14 cellular contexts compared by ENCODE assay signal in genomic region chr6:44339763-44340625, GRCh38. TPM values are rescaled to one million over a fixed set of nuclear protein-coding genes. Genes with fewer than 3 reads are reported as not detected.
DNase-seq lines count a peak whose midpoint lies in the region; ATAC-seq, FAIRE-seq and TF ChIP-seq lines count a peak whose summit lies in the region.
"Had no signal": no experiment of that assay in that cellular context is flagged by ENCODE, and none has a peak within 500 bp of the region (broad histone marks: within the 10 kb centered on the region; RNA-seq: fewer than 3 reads in every experiment).

No MANE protein-coding gene starts in this region.

- H3K4me2 ChIP-seq in A549 (no peak overlapping the region), neural progenitor cell (no peak overlapping the region)

- H3K36me3 ChIP-seq in neural progenitor cell (no peaks in the 10 kb centered on the region), sigmoid colon (no peaks in the 10 kb centered on the region)

- ATAC-seq in A549 (peak; percentile 51 to 62; a peak in 3 of 6 replicates), GM21717 (IDR thresholded peaks at IDR 0.05; ENCODE audit: unreplicated experiment) (no peak)

- no peak overlapping the region for H3K27ac ChIP-seq in A549
- peak overlapping the region; percentile 7; the same call in 1 of the 2 replicates for H3K27ac ChIP-seq in VCaP
- H3K27ac ChIP-seq in neural progenitor cell: no peak overlapping the region
- no peak overlapping the region for H3K27ac ChIP-seq in sigmoid colon

- POLR2A ChIA-PET in A549 (lab: Yijun Ruan, JAX): no interaction called here

- no peak for TF ChIP-seq EP300 in A549 (IDR thresholded peaks at IDR 0.05)
- no peak for TF ChIP-seq EP300 in sigmoid colon (IDR thresholded peaks at IDR 0.05)

- H3K9ac ChIP-seq in neural progenitor cell: no peak overlapping the region

- H3K79me2 ChIP-seq in neural progenitor cell (ENCODE audit: low read depth): no peaks in the 10 kb centered on the region

- no peaks in the 10 kb centered on the region for H3K36me3 Mint-ChIP-seq in neural progenitor cell
- H3K36me3 Mint-ChIP-seq: CD4-positive, alpha-beta memory T cell had no signal

- no peak overlapping the region for H3K27ac Mint-ChIP-seq in neural progenitor cell
- H3K27ac Mint-ChIP-seq: CD4-positive, alpha-beta memory T cell had no signal

- H3K4me1 Mint-ChIP-seq in neural progenitor cell: peaks cover 15% of the 10 kb centered on the region
- H3K4me1 Mint-ChIP-seq: CD4-positive, alpha-beta memory T cell had no signal

- H4K20me1 ChIP-seq in neural progenitor cell (ENCODE audit: low read depth): no peaks in the 10 kb centered on the region

- 24% methylated on average over 4 of the region's 7 CpGs for WGBS in A549 (ENCODE audit: missing lambda C conversion rate)
- WGBS in sigmoid colon, 2 donors: 71 to 78% methylated on average over 7 of the region's 7 CpGs

- no peaks in the 10 kb centered on the region for H3K27me3 Mint-ChIP-seq in neural progenitor cell (ENCODE audit: insufficient read depth, low read depth)

- H3K4me3 ChIP-seq in A549 (no peak overlapping the region), neural progenitor cell (no peak overlapping the region), sigmoid colon (no peak overlapping the region)

- H3F3A ChIP-seq in neural progenitor cell (ENCODE audit: low read depth): peaks cover 9% of the 10 kb centered on the region

- no peak for TF ChIP-seq RAD21 in A549 (conservative IDR thresholded peaks at IDR 0.05 in 1 of 2, IDR thresholded peaks at IDR 0.05 in 1 of 2)

- H3K27me3 ChIP-seq in neural progenitor cell (peaks cover 28% of the 10 kb centered on the region), sigmoid colon (peaks cover 6 to 23% (median 14%) of the 10 kb centered on the region in 3 donors)

- H3K9me3 Mint-ChIP-seq in neural progenitor cell: no peaks in the 10 kb centered on the region
- H3K9me3 Mint-ChIP-seq: CD4-positive, alpha-beta memory T cell had no signal

- no peak for FAIRE-seq in A549 (lab: Jason Lieb, UNC)

- H3K4me1 ChIP-seq in A549 (no peaks in the 10 kb centered on the region), neural progenitor cell (peaks cover 4% of the 10 kb centered on the region), sigmoid colon (peaks cover 0 to 7% (median 3%) of the 10 kb centered on the region in 4 donors)

- no peak overlapping the region for H3K4me3 Mint-ChIP-seq in neural progenitor cell
- H3K4me3 Mint-ChIP-seq: CD4-positive, alpha-beta memory T cell had no signal

- intact Hi-C loops in sigmoid colon (cut with DNase I): loop anchor here (5.0 to 10.0 kb wide), 2 partner anchors 168 to 245 kb away; no protein-coding TSS in a partner anchor

- no peak for TF ChIP-seq CTCF in A549 (IDR thresholded peaks at IDR 0.05)
- TF ChIP-seq CTCF in VCaP (conservative IDR thresholded peaks at IDR 0.05): no peak
- TF ChIP-seq CTCF in neural progenitor cell (IDR thresholded peaks at IDR 0.05): no peak
- no peak for TF ChIP-seq CTCF in sigmoid colon (IDR thresholded peaks at IDR 0.05)

- peak in 1 of 2 experiments; percentile 22 for DNase-seq in A549 (ENCODE audit: low read depth in 1 of 2, low spot score in 1 of 2)
- peak; percentile 88 for DNase-seq in ELR (ENCODE audit: low read depth)
- peak; percentile 79 for DNase-seq in iris pigment epithelial cell (ENCODE audit: low read depth)
- no peak for DNase-seq in neural progenitor cell (ENCODE audit: low spot score)
- DNase-seq in effector CD8-positive, alpha-beta T cell (lab: John Stamatoyannopoulos, UW): no peak
- DNase-seq in sigmoid colon: no peak
- DNase-seq: CD4-positive, alpha-beta memory T cell; NCI-H1048; NCI-H446; substantia nigra had no signal

- H2AFZ ChIP-seq in neural progenitor cell (replicated peaks): no peak overlapping the region

- H3K9me3 ChIP-seq in A549 (no peaks in the 10 kb centered on the region), neural progenitor cell (ENCODE audit: low read depth) (no peaks in the 10 kb centered on the region), sigmoid colon (no peaks in the 10 kb centered on the region)

- no peak for TF ChIP-seq POLR2A in A549 (IDR thresholded peaks at IDR 0.05; ENCODE audit: low read length)
- no peak for TF ChIP-seq POLR2A in sigmoid colon (IDR thresholded peaks at IDR 0.05)

- CTCF ChIA-PET in A549 (lab: Yijun Ruan, JAX): interaction anchor here (0.6 to 7.2 kb wide), 19 partner anchors 9 to 240 kb away, joined by 3 to 181 read pairs (median 5); partner anchors contain the start of genes AARS2, NFKBIE and TMEM151B

TF ChIP-seq in A549, 52 proteins besides CTCF, POLR2A, EP300 and RAD21 (continues in another document):
- TF ChIP-seq BHLHE40 (IDR thresholded peaks at IDR 0.05; ENCODE audit: low read depth, low read length) (no peak), PHF8 (IDR thresholded peaks at IDR 0.05; ENCODE audit: borderline replicate concordance, low read depth) (no peak), ESRRA (IDR thresholded peaks at IDR 0.05; ENCODE audit: borderline replicate concordance, low read length) (no peak), E2F6 (IDR thresholded peaks at IDR 0.05; ENCODE audit: borderline replicate concordance, low read depth) (no peak), ELK1 (IDR thresholded peaks at IDR 0.05; ENCODE audit: low read depth, low read length) (no peak), FOSL2 (IDR thresholded peaks at IDR 0.05) (no peak), FOSL2 (CRISPR knock-in tag; IDR thresholded peaks at IDR 0.05) (no peak), USF2 (IDR thresholded peaks at IDR 0.05) (no peak), ZSCAN20 (CRISPR knock-in tag; IDR thresholded peaks at IDR 0.05) (no peak), KDM1A (IDR thresholded peaks at IDR 0.05; ENCODE audit: low read depth) (no peak)

RNA-seq across cellular contexts. Expression of gene SPATS1, which starts 2.5 kb away (rescaled TPM):
- polyA plus RNA-seq in A549 (2011; rRNA removed): not detected in 2 replicates
- polyA plus RNA-seq in A549 (2012; cell fraction: cytosol; rRNA removed): not detected in 2 replicates
- polyA plus RNA-seq in A549 (2012; cell fraction: nucleus; rRNA removed): not detected in 2 replicates
- not detected in 3 replicates for polyA plus RNA-seq in A549 (2017; fragmentation: RNase III; extraction: RNeasy Plus Mini Kit Qiagen cat#74134 plus additional on column Dnase treatment)
- polyA minus RNA-seq in A549 (2011; rRNA and poly(A)+ RNA removed): not detected in 2 replicates
- 0.25 TPM in 1 of 2 replicates, not detected in the other for total RNA-seq in neural progenitor cell (ENCODE audit: low replicate concordance)
- total RNA-seq in sigmoid colon: not detected
- polyA plus RNA-seq in sigmoid colon: not detected
- total RNA-seq: CD4-positive, alpha-beta memory T cell; mononuclear cell; posterior vena cava had no signal
- polyA plus RNA-seq: CD4-positive, alpha-beta memory T cell had no signal

RNA-seq across cellular contexts. Expression of gene AARS2, which starts 26.8 kb away (rescaled TPM):
- 4.0 and 4.3 TPM in 2 replicates for polyA plus RNA-seq in A549 (2011; rRNA removed)
- polyA plus RNA-seq in A549 (2012; cell fraction: cytosol; rRNA removed): 7.2 and 8.3 TPM in 2 replicates
- 13.7 and 19.1 TPM in 2 replicates for polyA plus RNA-seq in A549 (2012; cell fraction: nucleus; rRNA removed)
- 6.2 to 6.8 TPM (median 6.6 TPM) in 3 replicates for polyA plus RNA-seq in A549 (2017; fragmentation: RNase III; extraction: RNeasy Plus Mini Kit Qiagen cat#74134 plus additional on column Dnase treatment)
- 9.8 and 10.9 TPM in 2 replicates for polyA minus RNA-seq in A549 (2011; rRNA and poly(A)+ RNA removed)
- total RNA-seq in neural progenitor cell (ENCODE audit: low replicate concordance): 16.1 and 29.3 TPM in 2 replicates
- total RNA-seq in sigmoid colon: 1 to 10 TPM; 6.1 to 7.6 (median 6.8) TPM
- 1 to 10 TPM; 1.4 to 9.7 (median 2.4) TPM for polyA plus RNA-seq in sigmoid colon

RNA-seq across cellular contexts. Expression of gene CDC5L, which starts 47.5 kb away (rescaled TPM):
- polyA plus RNA-seq in A549 (2011; rRNA removed) (14.4 and 20.5 TPM in 2 replicates), A549 (2017; fragmentation: RNase III; extraction: RNeasy Plus Mini Kit Qiagen cat#74134 plus additional on column Dnase treatment) (12.6 to 13.0 TPM (median 12.8 TPM) in 3 replicates), sigmoid colon (1 to 10 TPM; 6.6 to 9.5 (median 7.4) TPM)
- polyA plus RNA-seq in A549 (2012; cell fraction: cytosol; rRNA removed): 3.6 and 3.9 TPM in 2 replicates
- 3.1 and 3.6 TPM in 2 replicates for polyA plus RNA-seq in A549 (2012; cell fraction: nucleus; rRNA removed)
- polyA minus RNA-seq in A549 (2011; rRNA and poly(A)+ RNA removed): 10.7 and 10.8 TPM in 2 replicates
- total RNA-seq in neural progenitor cell (ENCODE audit: low replicate concordance) (37.9 and 53.6 TPM in 2 replicates), sigmoid colon (10 to 100 TPM; 18.0 to 24.6 (median 21.3) TPM)

Comparison
In these comparisons a context has a peak if more than half of its experiments do, and no peak if none do; other contexts are left out.
1. DNase-seq: peak in ELR (single experiment) and iris pigment epithelial cell (single experiment); none in neural progenitor cell (single experiment), effector CD8-positive, alpha-beta T cell (single experiment) and sigmoid colon (single experiment).